ENCODE assay signal across 21 cellular contexts in the genomic region with DNA sequence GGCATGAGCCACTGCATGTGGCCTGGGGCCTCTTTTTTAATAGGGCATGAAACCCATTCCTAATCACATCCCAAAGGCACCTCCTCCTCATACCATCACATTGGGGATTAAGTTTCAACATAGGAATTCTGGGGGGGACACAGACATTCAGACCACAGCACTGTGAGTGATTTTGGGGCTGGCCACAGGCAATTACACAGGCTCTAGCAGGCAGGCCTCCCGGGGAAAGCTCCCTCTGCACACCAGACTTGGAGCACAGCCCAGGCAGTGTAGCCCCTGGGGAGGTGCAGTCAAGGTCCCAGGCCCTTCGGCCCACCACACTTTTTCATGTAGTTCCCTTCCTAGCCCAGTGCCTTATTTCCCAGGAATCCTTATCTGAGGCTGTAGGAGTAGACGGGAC. TPM values are rescaled to one million over a fixed set of nuclear protein-coding genes. Genes with fewer than 3 reads are reported as not detected.
DNase-seq lines count a peak whose midpoint lies in the region; ATAC-seq, FAIRE-seq and TF ChIP-seq lines count a peak whose summit lies in the region.
"Had no signal": no experiment of that assay in that cellular context is flagged by ENCODE, and none has a peak within 500 bp of the region (broad histone marks: within the 10 kb centered on the region; RNA-seq: fewer than 3 reads in every experiment).

No MANE protein-coding gene starts in this region.

- peak; percentile 5 for FAIRE-seq in GM18507 (lab: Jason Lieb, UNC)
- no peak for FAIRE-seq in K562 (lab: Jason Lieb, UNC)

- peaks cover 66% of the 10 kb centered on the region for H3K36me3 ChIP-seq in K562 (ENCODE audit: control insufficient read depth, insufficient read depth, low read length)
- H3K36me3 ChIP-seq in subcutaneous abdominal adipose tissue (ENCODE audit: control insufficient read depth in 5 of 5, insufficient read depth in 5 of 5, low read length in 5 of 5): peaks cover 0 to 35% (median 20%) of the 10 kb centered on the region in 5 donors
- no peaks in the 10 kb centered on the region for H3K36me3 ChIP-seq in colonic mucosa

- H3K4me3 ChIP-seq in K562 (no peak overlapping the region), subcutaneous abdominal adipose tissue (ENCODE audit: low read depth in 1 of 5, low read length in 5 of 5) (no peak overlapping the region), colonic mucosa (no peak overlapping the region)

- H2AFZ ChIP-seq in K562 (ENCODE audit: low read depth, low read length): no peak overlapping the region

- peaks cover 96% of the 10 kb centered on the region for H3K79me2 ChIP-seq in K562 (ENCODE audit: control insufficient read depth, insufficient read depth, low read length)

- TF ChIP-seq POLR2A in K562 (conservative IDR thresholded peaks at IDR 0.05): no peak

- H4K20me1 ChIP-seq in K562 (replicated peaks; ENCODE audit: control insufficient read depth, insufficient read depth, low read length): peaks cover 34% of the 10 kb centered on the region; the same call in 1 of the 2 replicates

- TF ChIP-seq CTCF in K562 (IDR thresholded peaks at IDR 0.05 in 2 of 3, conservative IDR thresholded peaks at IDR 0.05 in 1 of 3; ENCODE audit: insufficient read depth in 2 of 3, low read depth in 1 of 3, low read length in 3 of 3): no peak
- no peak for TF ChIP-seq CTCF in colonic mucosa (IDR thresholded peaks at IDR 0.05)

- in situ Hi-C loops in K562 (cut with MboI): no loop called here

- WGBS in K562 (ENCODE audit: insufficient coverage, low coverage, missing lambda C conversion rate): 92% methylated on average over 3 of the region's 3 CpGs

- intact Hi-C loops in left ventricle myocardium superior (cut with micrococcal nuclease) (loop anchor here (10.0 kb wide), 1 partner anchor 48 kb away; a partner anchor contains a TSS), Right ventricle myocardium inferior (cut with DNase I) (no loop called here), K562 (cut with micrococcal nuclease) (no loop called here), colonic mucosa (cut with DNase I) (no loop called here)

- POLR2A ChIA-PET in K562 (lab: Yijun Ruan, JAX): interaction anchor here (1.2 to 1.3 kb wide), 2 partner anchors 20 to 26 kb away, joined by 3 to 4 read pairs; no protein-coding TSS in a partner anchor

- H3K4me2 ChIP-seq in K562 (ENCODE audit: insufficient read depth, low read length): no peak overlapping the region

- DNase-seq in left ventricle myocardium superior (peak; percentile 57), Right ventricle myocardium inferior (ENCODE audit: missing footprints) (no peak), GM18507 (ENCODE audit: extremely low spot score, insufficient read length, low read depth) (no peak), K562 (ENCODE audit: extremely low read depth in 1 of 4, low spot score in 3 of 4) (no peak), 8988T (no peak), DMS53 (lab: John Stamatoyannopoulos, UW) (no peak), colonic mucosa (no peak)
- DNase-seq: C1 segment of cervical spinal cord; EL; GF-D8; H7; HFFc6; NCI-H1092 treated with DMSO at 0.1 percent for 48 hours; NCI-H2029 treated with DMSO at 0.1 percent for 48 hours; NCI-H226; NCI-H524; NCI-H774; NK-92 treated with Interleukin-12 subunit alpha and Interleukin-12 subunit beta, amount 100 ng/mL, for 24 hours had no signal

- H3K27me3 ChIP-seq in K562 (ENCODE audit: control insufficient read depth in 2 of 2, insufficient read depth in 2 of 2, low read length in 2 of 2): no peaks in the 10 kb centered on the region
- H3K27me3 ChIP-seq in subcutaneous abdominal adipose tissue (ENCODE audit: control insufficient read depth in 5 of 5, insufficient read depth in 4 of 5, low read length in 5 of 5): no peaks in the 10 kb centered on the region
- no peaks in the 10 kb centered on the region for H3K27me3 ChIP-seq in colonic mucosa

- H3K27ac ChIP-seq in K562 (ENCODE audit: extremely low read depth, low read depth, low read length) (no peak overlapping the region), subcutaneous abdominal adipose tissue (ENCODE audit: low read depth, low read length) (peak overlapping the region; percentile 0), colonic mucosa (no peak overlapping the region)
- H3K27ac ChIP-seq: RWPE1 had no signal

- no peak overlapping the region for H3K9ac ChIP-seq in K562 (ENCODE audit: insufficient read depth in 1 of 2, low read depth in 2 of 2, low read length in 2 of 2)
- peak overlapping the region in 1 of 5 donors; percentile 9 for H3K9ac ChIP-seq in subcutaneous abdominal adipose tissue (ENCODE audit: low read length in 5 of 5)
- no peak overlapping the region for H3K9ac ChIP-seq in colonic mucosa (ENCODE audit: low read depth in 2 of 2, low read length in 2 of 2)

- ATAC-seq in left ventricle myocardium superior (peak; percentile 46), Right ventricle myocardium inferior (no peak), K562 (no peak)

- CTCF ChIA-PET in K562 (lab: Yijun Ruan, JAX; ENCODE audit: low intra/inter-chr PET ratio): no interaction called here

- no peak for TF ChIP-seq RAD21 in K562 (CRISPR knock-in tag; conservative IDR thresholded peaks at IDR 0.05 in 1 of 2, IDR thresholded peaks at IDR 0.05 in 1 of 2)

- BruUV-seq in K562 (replicated peaks; lab: Mats Ljungman, UMichigan): no TSS peak

- H3K4me1 ChIP-seq in K562 (replicated peaks in 1 of 2; ENCODE audit: control insufficient read depth in 2 of 2, insufficient read depth in 2 of 2, low read length in 2 of 2) (peaks cover 13 to 16% of the 10 kb centered on the region in 2 experiments; a peak in 4 of 5 replicates), subcutaneous abdominal adipose tissue (ENCODE audit: control insufficient read depth in 5 of 5, insufficient read depth in 5 of 5, low read length in 5 of 5) (peaks cover 9 to 82% (median 51%) of the 10 kb centered on the region in 5 donors), colonic mucosa (peaks cover 3% of the 10 kb centered on the region)

- no peak for TF ChIP-seq EP300 in K562 (IDR thresholded peaks at IDR 0.05; ENCODE audit: low read length)

- no peaks in the 10 kb centered on the region for H3K9me3 ChIP-seq in K562 (replicated peaks; ENCODE audit: control insufficient read depth, insufficient read depth, low read depth, low read length)
- H3K9me3 ChIP-seq in subcutaneous abdominal adipose tissue (ENCODE audit: control insufficient read depth in 5 of 5, low read length in 5 of 5): no peaks in the 10 kb centered on the region
- no peaks in the 10 kb centered on the region for H3K9me3 ChIP-seq in colonic mucosa

- H3K9me1 ChIP-seq in K562 (ENCODE audit: control insufficient read depth, insufficient read depth, low read length): peaks cover 17% of the 10 kb centered on the region

RNA-seq across cellular contexts. Expression of a gene that starts 5.5 kb away (rescaled TPM):
- total RNA-seq in left ventricle myocardium superior (18.2 TPM), Right ventricle myocardium inferior (21.9 TPM), K562 (2014; rRNA removed) (59.5 and 63.1 TPM in 2 replicates), K562 (2014; rRNA removed; fragmentation: Illumina TruSeq; extraction: Trizol) (67.1 and 75.7 TPM in 2 replicates), K562 (2015; rRNA removed; fragmentation: Illumina TruSeq; extraction: Trizol) (50.1 and 54.4 TPM in 2 replicates), K562 (2021) (68.7 and 81.0 TPM in 2 replicates), colonic mucosa (10 to 100 TPM; 65.0 to 73.3 TPM)
- total RNA-seq in K562 (2011; cell fraction: chromatin; rRNA removed; ENCODE audit: low replicate concordance): 89.6 and 170 TPM in 2 replicates
- total RNA-seq in K562 (2011; cell fraction: nucleolus; rRNA removed): 65.9 and 78.2 TPM in 2 replicates
- total RNA-seq in K562 (2011; cell fraction: nucleoplasm; rRNA removed): 150 and 228 TPM in 2 replicates
- polyA plus RNA-seq in K562 (2011; rRNA removed) (129 and 140 TPM in 2 replicates), K562 (2014; fragmentation: Illumina TruSeq; extraction: Trizol) (80.1 and 81.5 TPM in 2 replicates), K562 (2014; fragmentation: Nextera tagmentation; extraction: Ambion mirVana) (10 to 100 TPM; 73.0 to 74.6 TPM), K562 (2014; rRNA removed) (106 and 111 TPM in 2 replicates)
- 67.3 and 111 TPM in 2 replicates for polyA plus RNA-seq in K562 (2011; cell fraction: cytosol; rRNA removed)
- polyA plus RNA-seq in K562 (2011; cell fraction: nucleus; rRNA removed): 110 and 178 TPM in 2 replicates
- polyA plus RNA-seq in K562 (2012): 76.9 and 85.8 TPM in 2 replicates
- polyA minus RNA-seq in K562 (2011; rRNA and poly(A)+ RNA removed): 64.9 and 66.3 TPM in 2 replicates
- 18.2 and 18.4 TPM in 2 replicates for polyA minus RNA-seq in K562 (2011; cell fraction: cytosol; rRNA and poly(A)+ RNA removed)
- polyA minus RNA-seq in K562 (2011; cell fraction: nucleus; rRNA and poly(A)+ RNA removed): 37.4 and 67.9 TPM in 2 replicates

RNA-seq across cellular contexts. Expression of a gene that starts 28.7 kb away (rescaled TPM):
- total RNA-seq in left ventricle myocardium superior (not detected), Right ventricle myocardium inferior (0.11 TPM), K562 (2014; rRNA removed) (not detected in 2 replicates), K562 (2014; rRNA removed; fragmentation: Illumina TruSeq; extraction: Trizol) (not detected in 2 replicates), K562 (2015; rRNA removed; fragmentation: Illumina TruSeq; extraction: Trizol) (not detected in 2 replicates), K562 (2021) (not detected in 2 replicates), colonic mucosa (not detected)
- not detected in 2 replicates for total RNA-seq in K562 (2011; cell fraction: chromatin; rRNA removed; ENCODE audit: low replicate concordance)
- not detected in 2 replicates for total RNA-seq in K562 (2011; cell fraction: nucleolus; rRNA removed)
- not detected in 2 replicates for total RNA-seq in K562 (2011; cell fraction: nucleoplasm; rRNA removed)
- polyA plus RNA-seq in K562 (2011; rRNA removed) (not detected in 2 replicates), K562 (2014; fragmentation: Illumina TruSeq; extraction: Trizol) (not detected in 2 replicates), K562 (2014; fragmentation: Nextera tagmentation; extraction: Ambion mirVana) (not detected), K562 (2014; rRNA removed) (not detected in 2 replicates)
- not detected in 2 replicates for polyA plus RNA-seq in K562 (2011; cell fraction: cytosol; rRNA removed)
- polyA plus RNA-seq in K562 (2011; cell fraction: nucleus; rRNA removed): not detected in 2 replicates
- polyA plus RNA-seq in K562 (2012): 0.06 TPM in 1 of 2 replicates, not detected in the other
- polyA minus RNA-seq in K562 (2011; rRNA and poly(A)+ RNA removed): not detected in 2 replicates
- not detected in 2 replicates for polyA minus RNA-seq in K562 (2011; cell fraction: cytosol; rRNA and poly(A)+ RNA removed)
- not detected in 2 replicates for polyA minus RNA-seq in K562 (2011; cell fraction: nucleus; rRNA and poly(A)+ RNA removed)
- total RNA-seq: HFFc6, LHCN-M2 had no signal

RNA-seq across cellular contexts. Expression of a gene that starts 45.9 kb away (rescaled TPM):
- total RNA-seq in left ventricle myocardium superior (411 TPM), Right ventricle myocardium inferior (381 TPM), K562 (2014; rRNA removed) (78.6 and 97.7 TPM in 2 replicates), K562 (2014; rRNA removed; fragmentation: Illumina TruSeq; extraction: Trizol) (132 and 145 TPM in 2 replicates), K562 (2015; rRNA removed; fragmentation: Illumina TruSeq; extraction: Trizol) (141 and 149 TPM in 2 replicates), K562 (2021) (103 and 110 TPM in 2 replicates), colonic mucosa (100 to 1,000 TPM in 1 of 2 donors, 10 to 100 TPM in 1; 93.7 to 144 TPM)
- 21.5 and 61.7 TPM in 2 replicates for total RNA-seq in K562 (2011; cell fraction: chromatin; rRNA removed; ENCODE audit: low replicate concordance)
- 19.8 and 26.6 TPM in 2 replicates for total RNA-seq in K562 (2011; cell fraction: nucleolus; rRNA removed)
- 29.1 and 45.8 TPM in 2 replicates for total RNA-seq in K562 (2011; cell fraction: nucleoplasm; rRNA removed)
- polyA plus RNA-seq in K562 (2011; rRNA removed) (115 and 138 TPM in 2 replicates), K562 (2014; fragmentation: Illumina TruSeq; extraction: Trizol) (148 and 185 TPM in 2 replicates), K562 (2014; fragmentation: Nextera tagmentation; extraction: Ambion mirVana) (100 to 1,000 TPM; 138 to 144 TPM), K562 (2014; rRNA removed) (113 and 114 TPM in 2 replicates)
- 100 and 103 TPM in 2 replicates for polyA plus RNA-seq in K562 (2011; cell fraction: cytosol; rRNA removed)
- polyA plus RNA-seq in K562 (2011; cell fraction: nucleus; rRNA removed): 48.3 and 68.3 TPM in 2 replicates
- 93.8 and 104 TPM in 2 replicates for polyA plus RNA-seq in K562 (2012)
- polyA minus RNA-seq in K562 (2011; rRNA and poly(A)+ RNA removed): 54.6 and 59.0 TPM in 2 replicates
- polyA minus RNA-seq in K562 (2011; cell fraction: cytosol; rRNA and poly(A)+ RNA removed): 18.7 and 38.7 TPM in 2 replicates
- 5.8 and 14.9 TPM in 2 replicates for polyA minus RNA-seq in K562 (2011; cell fraction: nucleus; rRNA and poly(A)+ RNA removed)
